Comparison of ENCODE assay signal across 9 cellular contexts in genomic region chr1:244074559-244075171, GRCh38. TPM values are rescaled to one million over a fixed set of nuclear protein-coding genes. Genes with fewer than 3 reads are reported as not detected.
DNase-seq lines count a peak whose midpoint lies in the region; ATAC-seq and TF ChIP-seq lines count a peak whose summit lies in the region.
"Had no signal": no experiment of that assay in that cellular context is flagged by ENCODE, and none has a peak within 500 bp of the region (broad histone marks: within the 10 kb centered on the region; RNA-seq: fewer than 3 reads in every experiment).

No MANE protein-coding gene starts in this region.

- no peaks in the 10 kb centered on the region for H3F3A ChIP-seq in PC-3 (ENCODE audit: low read length, unreplicated experiment)

- H3K4me1 ChIP-seq in PC-3 (ENCODE audit: insufficient read depth, low read length) (peaks cover 9% of the 10 kb centered on the region; the same call in 1 of the 2 replicates), testis (no peaks in the 10 kb centered on the region)

- POLR2A ChIA-PET in CD4-positive, alpha-beta T cell (lab: Charles Lee) = interaction anchor here (0.6 to 5.9 kb wide), 20 partner anchors 9 to 820 kb away, joined by 3 to 283 read pairs (median 3); partner anchors contain the start of genes CEP170, SDCCAG8 and ZBTB18
- POLR2A ChIA-PET in PC-3 (lab: Charles Lee; ENCODE audit: unreplicated experiment) = interaction anchor here (1.3 kb wide), 1 partner anchor 27 kb away, joined by 4 read pairs; no protein-coding TSS in a partner anchor

- DNase-seq in CD4-positive, alpha-beta T cell = peak; percentile 56 to 82 (median 64)
- DNase-seq in PC-3 (no peak), NCI-H526 (lab: John Stamatoyannopoulos, UW) (no peak), testis (no peak), 8988T (no peak)
- DNase-seq in activated naive CD8-positive, alpha-beta T cell treated with anti-CD3 and anti-CD28 coated beads, Interleukin-2, amount 50 U/mL, for 16 hours (ENCODE audit: low read depth, low spot score) = peak; percentile 21
- peak; percentile 50 to 54 for DNase-seq in stimulated activated CD8-positive, alpha-beta memory T cell treated with anti-CD3 and anti-CD28 coated beads, Interleukin-15, amount 100 ng/mL, for 4 hours (ENCODE audit: low read depth in 2 of 2)

- H3K9me3 Mint-ChIP-seq in CD4-positive, alpha-beta T cell = no peaks in the 10 kb centered on the region

- TF ChIP-seq CTCF in CD4-positive, alpha-beta T cell (IDR thresholded peaks at IDR 0.05) = no peak
- TF ChIP-seq CTCF in PC-3 (conservative IDR thresholded peaks at IDR 0.05; ENCODE audit: low read depth, low read length) (no peak), testis (IDR thresholded peaks at IDR 0.05) (no peak)

- H4K20me1 ChIP-seq in PC-3 (ENCODE audit: low read length) = no peaks in the 10 kb centered on the region

- H3K4me2 ChIP-seq in PC-3 (ENCODE audit: low read length) = peak overlapping the region; percentile 3; the same call in 1 of the 2 replicates

- peak; percentile 93 for ATAC-seq in CD4-positive, alpha-beta T cell (ENCODE audit: poor library complexity)
- ATAC-seq in GM21390 (IDR thresholded peaks at IDR 0.05; ENCODE audit: unreplicated experiment) (peak; percentile 62), PC-3 (peak; percentile 37)

- H2AFZ ChIP-seq in PC-3 (ENCODE audit: low read length) = peak overlapping the region; percentile 28; the same call in 1 of the 2 replicates

- H3K27ac Mint-ChIP-seq in CD4-positive, alpha-beta T cell = peak overlapping the region; percentile 98

- TF ChIP-seq POLR2A in testis (IDR thresholded peaks at IDR 0.05) = no peak

- H3K27me3 Mint-ChIP-seq in CD4-positive, alpha-beta T cell = no peaks in the 10 kb centered on the region

- intact Hi-C loops in CD4-positive, alpha-beta T cell (cut with DNase I, micrococcal nuclease) = loop anchor here (1.0 to 10.0 kb wide), 4 partner anchors 23 to 230 kb away; partner anchors contain the start of genes AKT3 (in 1 of the 2) and ZBTB18 (in 1 of the 2)
- intact Hi-C loops in PC-3 (cut with micrococcal nuclease) (loop anchor here (5.0 kb wide), 2 partner anchors 88 to 138 kb away; no protein-coding TSS in a partner anchor), testis (cut with DNase I; ENCODE audit: low total_unique reads) (no loop called here)

- 72 to 77% methylated on average over 19 of the region's 19 CpGs for WGBS in testis, 2 donors

- H3K36me3 ChIP-seq in PC-3 (ENCODE audit: low read depth, low read length) (no peaks in the 10 kb centered on the region), testis (ENCODE audit: low read depth, missing control alignments) (no peaks in the 10 kb centered on the region)
- H3K36me3 ChIP-seq: neutrophil had no signal

- no peaks in the 10 kb centered on the region for H3K36me3 Mint-ChIP-seq in CD4-positive, alpha-beta T cell (ENCODE audit: low read depth)

- peaks cover 54% of the 10 kb centered on the region for H3K4me1 Mint-ChIP-seq in CD4-positive, alpha-beta T cell (ENCODE audit: low read depth)

- no peaks in the 10 kb centered on the region for H3K79me2 ChIP-seq in PC-3 (ENCODE audit: low read length)

- H3K4me3 Mint-ChIP-seq in CD4-positive, alpha-beta T cell = peak overlapping the region; percentile 89

- H3K27me3 ChIP-seq in CD4-positive, alpha-beta T cell (ENCODE audit: control insufficient read depth, insufficient read depth, low read length) = no peaks in the 10 kb centered on the region
- H3K27me3 ChIP-seq in PC-3 (ENCODE audit: low read length) = no peaks in the 10 kb centered on the region
- H3K27me3 ChIP-seq in testis = no peaks in the 10 kb centered on the region

- peak overlapping the region; percentile 58 for H3K27ac ChIP-seq in CD4-positive, alpha-beta T cell (ENCODE audit: low read depth, low read length)
- H3K27ac ChIP-seq in PC-3 (ENCODE audit: low read length) (no peak overlapping the region), testis (no peak overlapping the region)
- H3K27ac ChIP-seq: neutrophil had no signal

- no peak overlapping the region for H3K9ac ChIP-seq in PC-3 (ENCODE audit: low read length)

- BruUV-seq in PC-3 (replicated peaks; lab: Mats Ljungman, UMichigan) = no TSS peak

- no peaks in the 10 kb centered on the region for H3K9me3 ChIP-seq in CD4-positive, alpha-beta T cell (ENCODE audit: control insufficient read depth, low read length)
- H3K9me3 ChIP-seq in PC-3 (ENCODE audit: low read length) (no peaks in the 10 kb centered on the region), testis (no peaks in the 10 kb centered on the region)
- H3K9me3 ChIP-seq: neutrophil had no signal

- no peaks in the 10 kb centered on the region for H3K9me2 ChIP-seq in PC-3 (replicated peaks; ENCODE audit: low read length)

- CTCF ChIA-PET in CD4-positive, alpha-beta T cell (lab: Charles Lee) = interaction anchor here (1.2 to 3.2 kb wide), 9 partner anchors 9 to 225 kb away, joined by 3 to 16 read pairs (median 5); partner anchors contain the start of gene ZBTB18
- CTCF ChIA-PET in PC-3 (lab: Charles Lee) = no interaction called here

- H3K4me3 ChIP-seq in PC-3 (ENCODE audit: low read length) (no peak overlapping the region), testis (no peak overlapping the region)

RNA-seq across cellular contexts. Expression of gene ZBTB18, which starts 23.6 kb away (rescaled TPM):
- 10 to 100 TPM; 57.2 to 59.9 TPM for total RNA-seq in CD4-positive, alpha-beta T cell
- total RNA-seq in PC-3 (2014; rRNA removed) (16.8 and 18.4 TPM in 2 replicates), testis (10 to 100 TPM; 54.3 to 61.9 TPM)
- polyA plus RNA-seq in testis (ENCODE audit: insufficient read depth, low read depth, low replicate concordance) = 45.0 TPM

Comparison
In these comparisons a context has a peak if more than half of its experiments do, and no peak if none do; other contexts are left out.
1. ATAC-seq: peak in every context shown above with its lines; median percentile 93 in CD4-positive, alpha-beta T cell; 62 in GM21390; 37 in PC-3.
2. DNase-seq: peak in CD4-positive, alpha-beta T cell (10 of 10), activated naive CD8-positive, alpha-beta T cell treated with anti-CD3 and anti-CD28 coated beads, Interleukin-2, amount 50 U/mL, for 16 hours (single experiment) and stimulated activated CD8-positive, alpha-beta memory T cell treated with anti-CD3 and anti-CD28 coated beads, Interleukin-15, amount 100 ng/mL, for 4 hours (2 of 2); none in PC-3 (single experiment), NCI-H526 (0 of 2), testis (single experiment) and 8988T (single experiment).